In the genomic region with DNA sequence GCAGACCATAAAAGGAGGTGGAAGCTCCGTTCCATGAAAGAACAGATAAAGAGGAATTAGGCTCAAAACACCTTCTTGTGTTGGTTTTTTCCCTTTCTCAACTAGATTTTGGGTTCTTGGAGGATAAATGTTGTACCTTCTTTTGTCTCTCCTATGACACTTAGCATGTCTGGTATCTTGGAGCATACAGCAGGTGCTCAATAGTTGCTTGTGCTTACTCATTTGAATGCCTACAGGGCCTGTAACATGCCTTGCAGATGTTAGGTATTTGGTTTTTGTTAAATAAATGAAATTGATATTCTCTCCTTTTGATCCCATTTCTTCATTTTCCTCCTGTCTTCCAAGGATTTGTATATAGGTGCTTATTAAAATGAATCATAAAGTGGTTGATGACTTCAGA, we compare ENCODE assay signal across 33 cellular contexts. TPM values are rescaled to one million over a fixed set of nuclear protein-coding genes. Genes with fewer than 3 reads are reported as not detected.
"Had no signal": no experiment of that assay in that cellular context is flagged by ENCODE, and none has a peak within 500 bp of the region (broad histone marks: within the 10 kb centered on the region; RNA-seq: fewer than 3 reads in every experiment).

No MANE protein-coding gene starts in this region.

- H3K9me3 ChIP-seq: colonic mucosa, SJCRH30 had no signal

- H3K36me3 ChIP-seq: colonic mucosa, SJCRH30 had no signal

- DNase-seq: activated B cell treated with CpG ODN at 0.5 μM for 24 hours; activated CD4-positive, alpha-beta T cell treated with anti-CD3 and anti-CD28 coated beads for 4 hours; activated CD4-positive, alpha-beta T cell treated with anti-CD3 and anti-CD28 coated beads, Interleukin-2, amount 50 U/mL, for 4 hours; activated CD4-positive, CD25-positive, alpha-beta regulatory T cell treated with anti-CD3 and anti-CD28 coated beads, Interleukin-2, amount 50 U/mL, for 72 hours; activated CD8-positive, alpha-beta T cell treated with anti-CD3 and anti-CD28 coated beads for 36 hours; activated effector memory CD4-positive, alpha-beta T cell treated with anti-CD3 and anti-CD28 coated beads, Interleukin-2, amount 50 U/mL, for 16 hours; activated naive CD4-positive, alpha-beta T cell; activated naive CD4-positive, alpha-beta T cell treated with anti-CD3 and anti-CD28 coated beads, Interleukin-2, amount 50 U/mL, for 16 hours; activated naive CD8-positive, alpha-beta T cell treated with anti-CD3 and anti-CD28 coated beads for 36 hours; activated T-cell treated with anti-CD3 and anti-CD28 coated beads, Interleukin-2, amount 50 U/mL, for 1 hour; activated T-cell treated with anti-CD3 and anti-CD28 coated beads, Interleukin-2, amount 50 U/mL, for 72 hours; central memory CD4-positive, alpha-beta T cell; colonic mucosa; NCI-H1092 treated with DMSO at 0.1 percent for 48 hours; NCI-H1417; NCI-H146; NCI-H187 treated with DMSO at 0.1 percent for 48 hours; NCI-H2081; NCI-H226; NCI-H524 treated with DMSO at 0.1 percent for 48 hours; SHP77; SJCRH30 had no signal

- ATAC-seq: activated CD8-positive, alpha-beta T cell treated with anti-CD3 and anti-CD28 coated beads for 36 hours; activated T-cell treated with anti-CD3 and anti-CD28 coated beads, Interleukin-2, amount 50 U/mL, for 72 hours; activated T-helper 17 cell treated with anti-CD3 and anti-CD28 coated beads, Interleukin-2, amount 50 U/mL, for 72 hours; Panc1 had no signal

- H3K27ac ChIP-seq: colonic mucosa, SJCRH30, SK-N-MC had no signal

- H3K27me3 ChIP-seq: colonic mucosa, SJCRH30 had no signal

- H3K4me3 ChIP-seq: colonic mucosa, SJCRH30, SK-N-MC had no signal

- FAIRE-seq: TTC549 had no signal

RNA-seq across cellular contexts. Expression of gene PLET1, which starts 16.4 kb away (rescaled TPM):
- total RNA-seq: activated B cell treated with CpG ODN at 0.5 μM for 24 hours; activated CD8-positive, alpha-beta memory T cell treated with anti-CD3 and anti-CD28 coated beads for 36 hours; activated CD8-positive, alpha-beta T cell treated with anti-CD3 and anti-CD28 coated beads for 36 hours; activated naive CD8-positive, alpha-beta T cell treated with anti-CD3 and anti-CD28 coated beads for 36 hours; activated T-cell treated with anti-CD3 and anti-CD28 coated beads, Interleukin-2, amount 50 U/mL, for 72 hours; activated T-helper 17 cell treated with anti-CD3 and anti-CD28 coated beads, Interleukin-2, amount 50 U/mL, for 72 hours; cerebellum; colonic mucosa; M059J; NCI-H460; RPMI7951; SJCRH30; T-helper 1 cell treated with Interleukin-12 subunit alpha and Interleukin-12 subunit beta and Interleukin-4 antibody, amounts not matched to agents 30 ng/mL and 1 ng/mL, for 36 hours had no signal
- polyA plus RNA-seq: adipose tissue had no signal
